Comparison of ENCODE assay signal across 12 cellular contexts in genomic region chr9:88310310-88310980, GRCh38.
DNase-seq lines count a peak whose midpoint lies in the region; ATAC-seq lines count a peak whose summit lies in the region.
"Had no signal": no experiment of that assay in that cellular context is flagged by ENCODE, and none has a peak within 500 bp of the region (broad histone marks: within the 10 kb centered on the region; RNA-seq: fewer than 3 reads in every experiment).

No MANE protein-coding gene starts in this region.

- no peaks in the 10 kb centered on the region for H3K9me3 Mint-ChIP-seq in activated naive CD8-positive, alpha-beta T cell treated with anti-CD3 and anti-CD28 coated beads, Interleukin-2, amount 10 ng/mL, durations not matched to agents 7 days and 5 days
- H3K9me3 Mint-ChIP-seq: neural crest cell had no signal

- H3K27me3 Mint-ChIP-seq in activated naive CD8-positive, alpha-beta T cell treated with anti-CD3 and anti-CD28 coated beads, Interleukin-2, amount 10 ng/mL, durations not matched to agents 7 days and 5 days: peaks cover 6% of the 10 kb centered on the region
- H3K27me3 Mint-ChIP-seq in T-helper 17 cell: peaks cover 17% of the 10 kb centered on the region

- H3K9me3 ChIP-seq in T-helper 17 cell (ENCODE audit: control insufficient read depth, low read length, poor library complexity, severe bottlenecking): no peaks in the 10 kb centered on the region
- H3K9me3 ChIP-seq: gastrocnemius medialis, thoracic aorta had no signal

- peaks cover 45% of the 10 kb centered on the region for H3K4me1 Mint-ChIP-seq in activated naive CD8-positive, alpha-beta T cell treated with anti-CD3 and anti-CD28 coated beads, Interleukin-2, amount 10 ng/mL, durations not matched to agents 7 days and 5 days
- H3K4me1 Mint-ChIP-seq in T-helper 17 cell: peaks cover 23% of the 10 kb centered on the region

- H3K4me3 Mint-ChIP-seq in activated naive CD8-positive, alpha-beta T cell treated with anti-CD3 and anti-CD28 coated beads, Interleukin-2, amount 10 ng/mL, durations not matched to agents 7 days and 5 days: no peak overlapping the region
- H3K4me3 Mint-ChIP-seq in T-helper 17 cell: no peak overlapping the region
- H3K4me3 Mint-ChIP-seq: neural crest cell had no signal

- no peak for ATAC-seq in activated naive CD8-positive, alpha-beta T cell treated with anti-CD3 and anti-CD28 coated beads, Interleukin-2, amount 10 ng/mL, durations not matched to agents 7 days and 5 days (ENCODE audit: low read depth)
- no peak for ATAC-seq in HG02623 (IDR thresholded peaks at IDR 0.05; ENCODE audit: unreplicated experiment)
- ATAC-seq in T-helper 17 cell: no peak
- no peak for ATAC-seq in GM21717 (IDR thresholded peaks at IDR 0.05; ENCODE audit: unreplicated experiment)
- no peak for ATAC-seq in HG03378 (IDR thresholded peaks at IDR 0.05; ENCODE audit: unreplicated experiment)
- ATAC-seq: gastrocnemius medialis had no signal

- DNase-seq in GF-D8 (lab: John Stamatoyannopoulos, UW) (peak; percentile 62), MV-4-11 (lab: John Stamatoyannopoulos, UW) (peak; percentile 70), islet precursor cell (peak; percentile 60), T-helper 17 cell (no peak)
- no peak for DNase-seq in activated naive CD8-positive, alpha-beta T cell treated with anti-CD3 and anti-CD28 coated beads, Interleukin-2, amount 10 ng/mL, durations not matched to agents 7 days and 5 days
- DNase-seq: gastrocnemius medialis, Karpas-422 had no signal

- H3K36me3 Mint-ChIP-seq in activated naive CD8-positive, alpha-beta T cell treated with anti-CD3 and anti-CD28 coated beads, Interleukin-2, amount 10 ng/mL, durations not matched to agents 7 days and 5 days: no peaks in the 10 kb centered on the region
- H3K36me3 Mint-ChIP-seq in T-helper 17 cell (ENCODE audit: low read depth): no peaks in the 10 kb centered on the region

- H3K27ac Mint-ChIP-seq in activated naive CD8-positive, alpha-beta T cell treated with anti-CD3 and anti-CD28 coated beads, Interleukin-2, amount 10 ng/mL, durations not matched to agents 7 days and 5 days: peak overlapping the region; percentile 4
- no peak overlapping the region for H3K27ac Mint-ChIP-seq in T-helper 17 cell

- POLR2A ChIA-PET in activated naive CD8-positive, alpha-beta T cell treated with anti-CD3 and anti-CD28 coated beads, Interleukin-2, amount 10 ng/mL, durations not matched to agents 7 days and 5 days (lab: Charles Lee): interaction anchor here (1.3 kb wide), 1 partner anchor 12 kb away, joined by 3 read pairs; no protein-coding TSS in a partner anchor

Comparison
In these comparisons a context has a peak if more than half of its experiments do, and no peak if none do; other contexts are left out.
1. DNase-seq: peak in GF-D8 (single experiment), MV-4-11 (single experiment) and islet precursor cell (single experiment); none in activated naive CD8-positive, alpha-beta T cell treated with anti-CD3 and anti-CD28 coated beads, Interleukin-2, amount 10 ng/mL, durations not matched to agents 7 days and 5 days (single experiment) and T-helper 17 cell (0 of 3).